1 cellular context compared by ENCODE assay signal in genomic region chrX:48467331-48467761, GRCh38.
TF ChIP-seq lines count a peak whose summit lies in the region.

No MANE protein-coding gene starts in this region.

TF ChIP-seq in GM12878, 131 proteins besides CTCF, POLR2A, EP300 and RAD21:
- TF ChIP-seq BCLAF1 (IDR thresholded peaks at IDR 0.05) (no peak), SKIL (IDR thresholded peaks at IDR 0.05; ENCODE audit: low read depth, poor library complexity, severe bottlenecking) (no peak), RELB (IDR thresholded peaks at IDR 0.05; ENCODE audit: low read depth) (no peak), E4F1 (IDR thresholded peaks at IDR 0.05; ENCODE audit: borderline replicate concordance, partially characterized antibody) (no peak), CBX3 (IDR thresholded peaks at IDR 0.05; ENCODE audit: borderline replicate concordance, low read depth) (no peak), FOS (IDR thresholded peaks at IDR 0.05; ENCODE audit: borderline replicate concordance, extremely low read depth, insufficient read length) (no peak), FOXM1 (IDR thresholded peaks at IDR 0.05; ENCODE audit: low read depth, low read length) (no peak), DPF2 (IDR thresholded peaks at IDR 0.05) (no peak), ZBED1 (IDR thresholded peaks at IDR 0.05; ENCODE audit: borderline replicate concordance) (no peak)
TF ChIP-seq in GM12878: peak in this region for 0.
